Comparison of ENCODE assay signal across 21 cellular contexts in the genomic region with DNA sequence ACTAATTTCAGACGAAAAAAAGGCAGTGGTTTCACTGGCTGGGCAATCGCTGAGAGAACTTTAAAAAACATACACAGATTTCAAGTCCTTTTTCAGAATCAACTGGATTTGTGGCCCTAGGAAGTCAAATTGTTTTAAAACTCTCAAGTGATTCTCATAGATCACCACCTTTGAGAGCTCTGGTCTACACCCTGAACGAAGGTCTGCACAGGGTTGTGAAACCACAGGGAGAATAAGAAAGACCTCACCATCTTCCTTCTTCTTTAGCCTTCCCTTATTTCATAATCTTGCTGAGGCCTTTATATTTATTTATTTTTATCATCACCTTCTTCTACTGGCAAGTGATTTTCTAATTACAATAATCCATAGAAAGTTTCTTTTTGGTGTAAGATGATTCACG.
"Had no signal": no experiment of that assay in that cellular context is flagged by ENCODE, and none has a peak within 500 bp of the region (broad histone marks: within the 10 kb centered on the region; RNA-seq: fewer than 3 reads in every experiment).

No MANE protein-coding gene starts in this region.

- H3K4me3 ChIP-seq: colonic mucosa, hepatocyte, mucosa of descending colon, neural progenitor cell, right lobe of liver, stomach had no signal

- H3K4me3 Mint-ChIP-seq: activated CD4-positive, alpha-beta T cell treated with anti-CD3 and anti-CD28 coated beads, Interleukin-2, amount 10 ng/mL, durations not matched to agents 7 days and 5 days; activated naive CD4-positive, alpha-beta T cell treated with anti-CD3 and anti-CD28 coated beads for 36 hours; activated T-cell treated with anti-CD3 and anti-CD28 coated beads, Interleukin-2, amount 50 U/mL, for 4 hours; central memory CD8-positive, alpha-beta T cell; memory B cell; naive B cell; neural progenitor cell; stimulated activated effector memory CD8-positive, alpha-beta T cell treated with anti-CD3 and anti-CD28 coated beads, Interleukin-12 subunit alpha, Interleukin-12 subunit beta, amount 100 ng/mL, for 72 hours; type B pancreatic cell had no signal

- DNase-seq: activated CD4-positive, alpha-beta T cell treated with anti-CD3 and anti-CD28 coated beads, Interleukin-2, amount 10 ng/mL, durations not matched to agents 7 days and 5 days; activated CD8-positive, alpha-beta memory T cell treated with anti-CD3 and anti-CD28 coated beads, Interleukin-2, amount 50 U/mL, for 4 hours; activated naive CD4-positive, alpha-beta T cell treated with anti-CD3 and anti-CD28 coated beads for 36 hours; activated T-cell treated with anti-CD3 and anti-CD28 coated beads, Interleukin-2, amount 50 U/mL, for 4 hours; anterior cingulate cortex; brain microvascular endothelial cell; colonic mucosa; foreskin keratinocyte; mucosa of descending colon; naive B cell; right lobe of liver; small intestine; stimulated activated CD4-positive, alpha-beta T cell treated with anti-CD3 and anti-CD28 coated beads, Interleukin-4, amount 100 ng/mL, for 24 hours; stomach; T1000 had no signal

- H3K4me1 ChIP-seq: colonic mucosa, foreskin keratinocyte, neural progenitor cell, right lobe of liver had no signal

- H3K9me3 ChIP-seq: colonic mucosa, mucosa of descending colon, right lobe of liver, stomach had no signal

- H3K36me3 Mint-ChIP-seq: stimulated activated effector memory CD8-positive, alpha-beta T cell treated with anti-CD3 and anti-CD28 coated beads, Interleukin-12 subunit alpha, Interleukin-12 subunit beta, amount 100 ng/mL, for 72 hours had no signal

- H3K27me3 ChIP-seq: brain microvascular endothelial cell, colonic mucosa, foreskin keratinocyte, hepatocyte, neural progenitor cell, right lobe of liver, stomach had no signal

- H3K27ac Mint-ChIP-seq: activated CD4-positive, alpha-beta T cell treated with anti-CD3 and anti-CD28 coated beads, Interleukin-2, amount 10 ng/mL, durations not matched to agents 7 days and 5 days; activated naive CD4-positive, alpha-beta T cell treated with anti-CD3 and anti-CD28 coated beads for 36 hours; memory B cell; stimulated activated effector memory CD8-positive, alpha-beta T cell treated with anti-CD3 and anti-CD28 coated beads, Interleukin-12 subunit alpha, Interleukin-12 subunit beta, amount 100 ng/mL, for 72 hours; type B pancreatic cell had no signal

- H3K9me3 Mint-ChIP-seq: activated CD4-positive, alpha-beta T cell treated with anti-CD3 and anti-CD28 coated beads, Interleukin-2, amount 10 ng/mL, durations not matched to agents 7 days and 5 days; activated naive CD4-positive, alpha-beta T cell treated with anti-CD3 and anti-CD28 coated beads for 36 hours; activated T-cell treated with anti-CD3 and anti-CD28 coated beads, Interleukin-2, amount 50 U/mL, for 4 hours; central memory CD8-positive, alpha-beta T cell; memory B cell; naive B cell; neural progenitor cell; stimulated activated effector memory CD8-positive, alpha-beta T cell treated with anti-CD3 and anti-CD28 coated beads, Interleukin-12 subunit alpha, Interleukin-12 subunit beta, amount 100 ng/mL, for 72 hours; type B pancreatic cell had no signal

- H3K36me3 ChIP-seq: brain microvascular endothelial cell, colonic mucosa, neural progenitor cell, right lobe of liver had no signal

- H3K27me3 Mint-ChIP-seq: activated CD4-positive, alpha-beta T cell treated with anti-CD3 and anti-CD28 coated beads, Interleukin-2, amount 10 ng/mL, durations not matched to agents 7 days and 5 days; central memory CD8-positive, alpha-beta T cell; naive B cell; type B pancreatic cell had no signal

- H3K27ac ChIP-seq: brain microvascular endothelial cell, colonic mucosa, foreskin keratinocyte, hepatocyte, neural progenitor cell, right lobe of liver, stomach had no signal
